15 cellular contexts compared by ENCODE assay signal in the genomic region with DNA sequence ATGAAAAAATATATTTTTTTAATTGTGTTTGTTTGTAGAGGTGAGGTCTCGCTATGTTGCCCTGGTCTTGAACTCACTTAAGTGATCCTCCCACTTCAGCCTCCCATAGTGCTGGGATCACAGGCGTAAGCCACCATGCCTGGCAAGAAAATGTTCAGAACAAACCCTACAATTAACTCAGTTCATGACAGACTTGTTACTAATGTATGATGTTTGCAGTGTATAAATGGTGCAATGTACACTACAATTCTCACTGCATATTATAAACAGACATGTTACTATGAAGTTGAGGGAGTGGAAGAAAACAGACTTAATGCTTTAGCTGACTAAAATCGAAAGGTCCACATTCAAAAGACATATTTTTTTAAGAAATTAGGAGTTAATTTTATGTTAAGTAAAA.
"Had no signal": no experiment of that assay in that cellular context is flagged by ENCODE, and none has a peak within 500 bp of the region (broad histone marks: within the 10 kb centered on the region; RNA-seq: fewer than 3 reads in every experiment).

No MANE protein-coding gene starts in this region.

- H3K27ac Mint-ChIP-seq: T-helper 2 cell treated with Interferon-gamma antibody and Interleukin-4, amounts not matched to agents 5 μg/mL and 100 μg/mL, for 36 hours; WTC11 had no signal

- H3K36me3 Mint-ChIP-seq: brain, immature natural killer cell, WTC11 had no signal

- H3K9me3 Mint-ChIP-seq: brain; immature natural killer cell; memory B cell; T-helper 2 cell treated with Interferon-gamma antibody and Interleukin-4, amounts not matched to agents 5 μg/mL and 100 μg/mL, for 36 hours; WTC11 had no signal

- H3K27me3 Mint-ChIP-seq: brain, memory B cell had no signal

- ATAC-seq: heart left ventricle, left ventricle myocardium superior, right cardiac atrium, WTC11 had no signal

- H3K4me3 Mint-ChIP-seq: brain; immature natural killer cell; memory B cell; T-helper 2 cell treated with Interferon-gamma antibody and Interleukin-4, amounts not matched to agents 5 μg/mL and 100 μg/mL, for 36 hours; WTC11 had no signal

- DNase-seq: activated CD8-positive, alpha-beta memory T cell treated with anti-CD3 and anti-CD28 coated beads for 24 hours; activated CD8-positive, alpha-beta memory T cell treated with anti-CD3 and anti-CD28 coated beads, Interleukin-2, amount 50 U/mL, for 48 hours; anterior cingulate cortex; central memory CD4-positive, alpha-beta T cell; heart left ventricle; immature natural killer cell; left ventricle myocardium superior; psoas muscle; right cardiac atrium; SW 1271; upper lobe of left lung had no signal
